In genomic region chr16:20313741-20314140, GRCh38 we compare ENCODE assay signal across 30 cellular contexts. TPM values are rescaled to one million over a fixed set of nuclear protein-coding genes. Genes with fewer than 3 reads are reported as not detected.
"Had no signal": no experiment of that assay in that cellular context is flagged by ENCODE, and none has a peak within 500 bp of the region (broad histone marks: within the 10 kb centered on the region; RNA-seq: fewer than 3 reads in every experiment).

No MANE protein-coding gene starts in this region.

- H3K9me3 ChIP-seq: stomach, suprapubic skin, testis, thoracic aorta, thyroid gland, tibial artery, tibial nerve, transverse colon, upper lobe of left lung, upper lobe of right lung, uterus, vagina had no signal

- ATAC-seq: stimulated activated effector memory CD8-positive, alpha-beta T cell treated with anti-CD3 and anti-CD28 coated beads, Interleukin-12 subunit alpha, Interleukin-12 subunit beta, amount 100 ng/mL, for 72 hours; stimulated activated memory B cell treated with anti-CD40 and anti-IgM and Interleukin-4, amounts not matched to agents 10 μg/mL and 1 μg/mL and 100 μg/mL, for 72 hours; stimulated activated naive B cell treated with anti-CD40 and anti-IgM and Interleukin-4, amounts not matched to agents 10 μg/mL and 1 μg/mL and 100 μg/mL, for 72 hours; stimulated activated naive CD8-positive, alpha-beta T cell treated with anti-CD3 and anti-CD28 coated beads, Interleukin-15, amount 100 ng/mL, for 72 hours; stimulated activated naive CD8-positive, alpha-beta T cell treated with anti-CD3 and anti-CD28 coated beads, Interleukin-15, Interleukin-2, amounts not matched to agents 100 U/mL and 50 U/mL, for 24 hours; upper lobe of right lung had no signal

- H3K27ac ChIP-seq: stomach, suprapubic skin, testis, thoracic aorta, thyroid gland, tibial artery, tibial nerve, transverse colon, upper lobe of left lung, upper lobe of right lung, uterus, vagina had no signal

- H3K27me3 ChIP-seq: stomach, suprapubic skin, testis, thyroid gland, tibial artery, tibial nerve, transverse colon, upper lobe of left lung, upper lobe of right lung, uterus, vagina had no signal

- H3K4me1 ChIP-seq: stomach, suprapubic skin, testis, thyroid gland, tibial artery, tibial nerve, transverse colon, upper lobe of left lung, upper lobe of right lung, uterus, vagina had no signal

- H3K4me3 ChIP-seq: stomach, suprapubic skin, testis, thoracic aorta, thyroid gland, tibial artery, tibial nerve, transverse colon, upper lobe of left lung, upper lobe of right lung, uterus, vagina had no signal

- H3K36me3 ChIP-seq: stomach, suprapubic skin, thoracic aorta, thyroid gland, tibial artery, tibial nerve, transverse colon, upper lobe of left lung, upper lobe of right lung, uterus, vagina had no signal

- DNase-seq: stimulated activated CD4-positive, alpha-beta T cell treated with anti-CD3 and anti-CD28 coated beads, Interleukin-2, amount 100 ng/mL, for 48 hours; stimulated activated CD4-positive, alpha-beta T cell treated with anti-CD3 and anti-CD28 coated beads, Interleukin-4, amount 100 ng/mL, for 1 hour; stimulated activated CD4-positive, alpha-beta T cell treated with anti-CD3 and anti-CD28 coated beads, Interleukin-4, amount 100 ng/mL, for 24 hours; stimulated activated CD4-positive, alpha-beta T cell treated with anti-CD3 and anti-CD28 coated beads, Interleukin-4, amount 100 ng/mL, for 4 hours; stimulated activated CD8-positive, alpha-beta memory T cell treated with anti-CD3 and anti-CD28 coated beads, Interleukin-4, amount 100 ng/mL, for 48 hours; stimulated activated naive B cell treated with anti-CD40 and anti-IgM and Interleukin-4, amounts not matched to agents 10 μg/mL and 1 μg/mL and 100 μg/mL, for 72 hours; stimulated activated naive CD4-positive, alpha-beta T cell; stimulated activated naive CD4-positive, alpha-beta T cell treated with Interleukin-2 at 50 U/mL for 16 hours; stimulated activated naive CD8-positive, alpha-beta T cell treated with anti-CD3 and anti-CD28 coated beads, Interleukin-15, amount 100 ng/mL, for 72 hours; stimulated activated naive CD8-positive, alpha-beta T cell treated with anti-CD3 and anti-CD28 coated beads, Interleukin-15, Interleukin-2, amounts not matched to agents 100 U/mL and 50 U/mL, for 24 hours; stomach; substantia nigra; testis; thyroid gland; tibial artery; transverse colon; trophoblast cell; upper lobe of left lung; upper lobe of right lung; uterus had no signal

RNA-seq across cellular contexts. Expression of gene GP2, which starts 13.6 kb away (rescaled TPM):
- total RNA-seq: subcutaneous adipose tissue, temporal lobe, upper lobe of right lung, uterus, vagina had no signal

RNA-seq across cellular contexts. Expression of gene UMOD, which starts 38.8 kb away (rescaled TPM):
- total RNA-seq: subcutaneous adipose tissue, suprapubic skin, temporal lobe, thoracic aorta, thyroid gland, tibial nerve, transverse colon, upper lobe of left lung, upper lobe of right lung, ureter, urinary bladder, uterus, vagina had no signal
